Comparison of ENCODE assay signal across 23 cellular contexts in the genomic region with DNA sequence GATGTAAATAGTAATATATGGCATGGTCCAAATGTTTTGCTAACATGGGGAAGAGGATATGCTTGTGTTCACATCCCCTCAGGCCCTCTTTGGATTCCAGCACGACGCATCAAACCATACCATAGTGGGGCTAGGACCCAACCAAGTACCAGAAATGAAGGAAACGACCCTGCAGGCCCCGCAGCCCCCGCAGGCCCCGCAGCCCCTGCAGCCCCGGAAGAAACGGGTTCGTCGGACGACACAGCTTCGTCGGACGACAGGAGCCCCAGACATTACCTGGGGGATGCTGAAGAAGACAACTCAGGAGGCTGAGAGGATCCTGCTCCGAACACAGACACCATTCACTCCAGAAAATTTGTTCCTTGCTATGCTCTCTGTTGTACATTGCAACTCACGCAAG.
"Had no signal": no experiment of that assay in that cellular context is flagged by ENCODE, and none has a peak within 500 bp of the region (broad histone marks: within the 10 kb centered on the region; RNA-seq: fewer than 3 reads in every experiment).

No MANE protein-coding gene starts in this region.

- H3K4me3 ChIP-seq: gastrocnemius medialis, lower lobe of right lung, pancreas, right lobe of liver, stomach, thyroid gland, vagina had no signal

- H3K9me3 ChIP-seq: gastrocnemius medialis, neutrophil, pancreas, right lobe of liver, thyroid gland had no signal

- H3K27me3 ChIP-seq: gastrocnemius medialis, neutrophil, pancreas, right lobe of liver, stomach, thyroid gland, vagina had no signal

- H3K9me3 Mint-ChIP-seq: dendritic cell treated with granulocyte-macrophage colony-stimulating factor and Interleukin-4, amounts not matched to agents 40 ng/mL and 50 ng/mL, for 4 days had no signal

- H3K4me3 Mint-ChIP-seq: dendritic cell treated with granulocyte-macrophage colony-stimulating factor and Interleukin-4, amounts not matched to agents 40 ng/mL and 50 ng/mL, for 4 days; endodermal cell; naive thymus-derived CD4-positive, alpha-beta T cell; nephron progenitor cell had no signal

- H3K27ac ChIP-seq: epithelial cell of prostate, gastrocnemius medialis, lower lobe of right lung, neutrophil, pancreas, right lobe of liver, stomach, vagina had no signal

- DNase-seq: effector CD8-positive, alpha-beta T cell; endodermal cell; foreskin fibroblast; gastrocnemius medialis; left ventricle myocardium superior; lower lobe of right lung; midbrain; naive thymus-derived CD4-positive, alpha-beta T cell; nephron progenitor cell; pancreas; right lobe of liver; small intestine; stimulated activated CD4-positive, alpha-beta T cell treated with anti-CD3 and anti-CD28 coated beads, Interleukin-15, amount 100 ng/mL, for 24 hours; stimulated activated CD4-positive, alpha-beta T cell treated with anti-CD3 and anti-CD28 coated beads, Interleukin-2, amount 100 ng/mL, for 48 hours; stimulated activated naive CD4-positive, alpha-beta T cell treated with Interleukin-2 at 50 U/mL for 16 hours; stomach; thyroid gland; trophoblast cell had no signal

- H3K27ac Mint-ChIP-seq: dendritic cell treated with granulocyte-macrophage colony-stimulating factor and Interleukin-4, amounts not matched to agents 40 ng/mL and 50 ng/mL, for 4 days; endodermal cell; naive thymus-derived CD4-positive, alpha-beta T cell had no signal

- H3K27me3 Mint-ChIP-seq: dendritic cell treated with granulocyte-macrophage colony-stimulating factor and Interleukin-4, amounts not matched to agents 40 ng/mL and 50 ng/mL, for 4 days; naive thymus-derived CD4-positive, alpha-beta T cell had no signal

- ATAC-seq: esophagus mucosa; gastrocnemius medialis; left ventricle myocardium superior; naive thymus-derived CD4-positive, alpha-beta T cell; right lobe of liver had no signal

- H3K4me1 ChIP-seq: right lobe of liver, vagina had no signal
